8 cellular contexts compared by ENCODE assay signal in the genomic region with DNA sequence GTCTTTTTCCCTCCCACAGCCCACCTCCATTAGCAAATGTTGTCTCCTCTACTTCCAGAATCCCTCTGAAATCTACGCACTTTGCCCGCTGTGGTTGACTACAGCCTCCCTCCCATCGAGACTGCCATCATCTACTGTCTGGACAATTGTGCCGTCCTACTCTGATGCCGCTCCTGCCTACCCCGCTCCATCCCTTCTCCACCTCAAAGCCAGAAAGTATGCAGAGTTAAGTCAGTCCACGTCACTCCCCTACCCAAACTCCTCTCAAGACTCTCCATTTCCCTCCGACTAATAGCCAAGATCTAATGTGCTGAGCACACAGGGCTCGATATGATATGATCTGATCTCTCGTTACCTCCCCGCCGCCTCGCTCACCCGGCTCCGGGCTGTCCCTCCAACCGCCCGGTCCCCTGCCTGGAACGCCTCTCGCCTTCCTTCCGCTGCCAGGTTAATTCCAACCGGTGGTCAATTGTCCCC. TPM values are rescaled to one million over a fixed set of nuclear protein-coding genes. Genes with fewer than 3 reads are reported as not detected.
DNase-seq lines count a peak whose midpoint lies in the region; ATAC-seq and TF ChIP-seq lines count a peak whose summit lies in the region.

No MANE protein-coding gene starts in this region.

- H3K27me3 ChIP-seq in left lung (no peaks in the 10 kb centered on the region), upper lobe of left lung (no peaks in the 10 kb centered on the region)

- H3K36me3 ChIP-seq in left lung (peaks cover 0 to 31% of the 10 kb centered on the region in 2 donors), upper lobe of left lung (peaks cover 6 to 31% (median 21%) of the 10 kb centered on the region in 4 donors)

- TF ChIP-seq CTCF in GM12864 (IDR thresholded peaks at IDR 0.05; ENCODE audit: low read depth, low read length, missing control alignments) (no peak), astrocyte of the cerebellum (IDR thresholded peaks at IDR 0.05; ENCODE audit: low read depth, low read length, missing control alignments) (no peak), left lung (IDR thresholded peaks at IDR 0.05) (no peak), upper lobe of left lung (IDR thresholded peaks at IDR 0.05) (no peak), GM10248 (IDR thresholded peaks at IDR 0.05; ENCODE audit: control extremely low read depth, extremely low read depth, low read depth, missing control alignments) (no peak)

- H3K9me3 ChIP-seq in left lung (no peaks in the 10 kb centered on the region), upper lobe of left lung (no peaks in the 10 kb centered on the region)

- DNase-seq in GM12864 (ENCODE audit: low read depth) (no peak), astrocyte of the cerebellum (ENCODE audit: low read depth) (no peak), left lung (peak in 1 of 2 donors; percentile 77), upper lobe of left lung (no peak), NCI-H2107 (lab: John Stamatoyannopoulos, UW) (no peak), GM10248 (ENCODE audit: extremely low spot score) (no peak)

- in situ Hi-C loops in astrocyte of the cerebellum (cut with HindIII; ENCODE audit: low sequenced_read_pairs), result no loop called here

- H3K4me1 ChIP-seq in left lung, result peaks cover 12 to 17% of the 10 kb centered on the region in 2 donors
- H3K4me1 ChIP-seq in upper lobe of left lung, result peaks cover 21 to 30% (median 23%) of the 10 kb centered on the region in 4 donors

- intact Hi-C loops in left lung (cut with DNase I), result no loop called here

- POLR2A ChIA-PET in GM10248 (lab: Yijun Ruan, JAX), result interaction anchor here (0.6 kb wide), 1 partner anchor 757 kb away, joined by 4 read pairs; no protein-coding TSS in a partner anchor

- no peak for TF ChIP-seq POLR2A in upper lobe of left lung (IDR thresholded peaks at IDR 0.05)

- TF ChIP-seq EP300 in upper lobe of left lung (IDR thresholded peaks at IDR 0.05), result no peak

- H3K27ac ChIP-seq in left lung (peak overlapping the region in 1 of 2 donors; percentile 92), upper lobe of left lung (peak overlapping the region; percentile 86 to 94 (median 92))

- CTCF ChIA-PET in GM10248 (lab: Yijun Ruan, JAX), result interaction anchor here (1.3 to 2.6 kb wide), 2 partner anchors 18 to 82 kb away, joined by 3 to 8 read pairs; no protein-coding TSS in a partner anchor

- ATAC-seq in HG03432 (IDR thresholded peaks at IDR 0.05; ENCODE audit: unreplicated experiment) (peak; percentile 5), left lung (no peak), upper lobe of left lung (ENCODE audit: low FRiP score in 2 of 2) (peak in 1 of 2 donors; percentile 5), HG03442 (IDR thresholded peaks at IDR 0.05; ENCODE audit: unreplicated experiment) (no peak)

- H3K4me3 ChIP-seq in GM12864 (ENCODE audit: low read depth, low read length), result peak overlapping the region; percentile 79
- peak overlapping the region; percentile 94 for H3K4me3 ChIP-seq in astrocyte of the cerebellum (ENCODE audit: low read depth, low read length)
- peak overlapping the region; percentile 93 to 98 for H3K4me3 ChIP-seq in left lung
- peak overlapping the region; percentile 94 to 98 (median 96) for H3K4me3 ChIP-seq in upper lobe of left lung

- WGBS in upper lobe of left lung, 2 donors, result 2 to 3% methylated on average over 21 of the region's 21 CpGs

RNA-seq across cellular contexts. Expression of gene CACTIN, which starts 0.6 kb away (rescaled TPM):
- total RNA-seq in left lung (10 to 100 TPM; 19.8 to 21.6 TPM), upper lobe of left lung (10 to 100 TPM; 21.5 to 97.4 (median 25.5) TPM)

RNA-seq across cellular contexts. Expression of gene TBXA2R, which starts 19.4 kb away (rescaled TPM):
- total RNA-seq in left lung (1 to 10 TPM; 5.3 to 7.9 TPM), upper lobe of left lung (1 to 10 TPM in 5 of 6 donors, under 1 TPM in 1; 0.49 to 7.0 (median 2.6) TPM)

RNA-seq across cellular contexts. Expression of gene GIPC3, which starts 40.8 kb away (rescaled TPM):
- 1 to 10 TPM; 3.1 TPM for total RNA-seq in left lung
- total RNA-seq in upper lobe of left lung, result 1 to 10 TPM in 5 of 6 donors, under 1 TPM in 1; 0.91 to 5.2 (median 1.4) TPM

RNA-seq across cellular contexts. Expression of gene HMG20B, which starts 53.3 kb away (rescaled TPM):
- 10 to 100 TPM; 50.9 to 74.8 TPM for total RNA-seq in left lung
- total RNA-seq in upper lobe of left lung, result 100 to 1,000 TPM in 2 of 6 donors, 10 to 100 TPM in 4; 79.5 to 183 (median 85.9) TPM
